1 cellular context compared by ENCODE assay signal in genomic region chr12:68745904-68746571, GRCh38.
A peak's percentile ranks its signal among the peaks of the same experiment; 100 is the strongest.
TF ChIP-seq lines count a peak whose summit lies in the region.

SLC35E3 (plus strand) TSS chr12:68746176; CDS start chr12:68746378, 202 bp downstream.

TF ChIP-seq in H1, 55 proteins besides CTCF, POLR2A, EP300 and RAD21 (continued from another document):
- TF ChIP-seq ATF3 (IDR thresholded peaks at IDR 0.05; ENCODE audit: insufficient read depth, low read depth, low read length) (peak; percentile 78), TAF7 (optimal IDR thresholded peaks at IDR 0.05; ENCODE audit: borderline replicate concordance, low read depth, low read length) (peak; percentile 81), PHF8 (conservative IDR thresholded peaks at IDR 0.05; ENCODE audit: low read depth, low read length) (peak; percentile 64; the same call in 1 of the 2 replicates), MAX (IDR thresholded peaks at IDR 0.05) (peak; percentile 92), SAP30 (IDR thresholded peaks at IDR 0.05; ENCODE audit: insufficient read depth, insufficient replicate concordance, low read length) (no peak), GABPA (IDR thresholded peaks at IDR 0.05; ENCODE audit: borderline replicate concordance, insufficient read depth, low read length) (peak; percentile 38; the same call in 1 of the 2 replicates), RFX5 (IDR thresholded peaks at IDR 0.05; ENCODE audit: borderline replicate concordance, low read depth, low read length) (no peak), SRF (IDR thresholded peaks at IDR 0.05; ENCODE audit: low read depth, low read length) (no peak), USF2 (IDR thresholded peaks at IDR 0.05; ENCODE audit: low read length) (peak; percentile 91), TAF1 (IDR thresholded peaks at IDR 0.05; ENCODE audit: low read depth, low read length) (peak; percentile 71), SIN3A (conservative IDR thresholded peaks at IDR 0.05 in 1 of 2, IDR thresholded peaks at IDR 0.05 in 1 of 2; ENCODE audit: low read depth in 1 of 2, low read length in 2 of 2) (peak in 1 of 2 experiments; percentile 42; a peak in 1 of 4 replicates), TBP (IDR thresholded peaks at IDR 0.05; ENCODE audit: low read depth, low read length) (peak; percentile 69), KDM4A (IDR thresholded peaks at IDR 0.05; ENCODE audit: low read depth, low read length, severe bottlenecking) (peak; percentile 89), NANOG (IDR thresholded peaks at IDR 0.05; ENCODE audit: insufficient read depth, low read depth, low read length, poor library complexity, severe bottlenecking) (no peak), POLR2AphosphoS5 (IDR thresholded peaks at IDR 0.05; ENCODE audit: low read depth, low read length) (peak; percentile 94), EGR1 (IDR thresholded peaks at IDR 0.05; ENCODE audit: borderline replicate concordance, low read depth, low read length) (peak; percentile 76; the same call in 1 of the 2 replicates), ASH2L (IDR thresholded peaks at IDR 0.05; ENCODE audit: low read length) (peak; percentile 72)
